ENCODE assay signal across 1 cellular context in the genomic region with DNA sequence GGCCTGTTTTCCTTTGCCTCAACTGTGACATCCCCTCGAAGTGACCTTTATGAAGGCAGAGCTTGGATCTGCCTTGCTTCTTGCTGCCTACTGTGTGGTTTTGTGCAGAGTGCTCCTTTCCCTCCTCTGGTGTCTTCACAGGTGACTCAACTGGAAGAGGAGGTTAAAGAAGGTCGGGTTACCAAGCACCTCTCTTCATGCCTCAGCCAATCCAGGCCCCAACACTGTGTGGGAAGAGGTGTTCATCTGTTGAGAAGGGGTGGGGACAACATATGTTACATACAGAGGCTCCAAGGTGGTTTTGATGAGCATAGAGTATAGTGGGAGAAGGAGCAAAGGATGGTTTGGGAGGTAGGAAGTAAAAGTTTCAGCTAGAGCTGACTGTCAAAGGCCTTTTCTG.
TF ChIP-seq lines count a peak whose summit lies in the region.

No MANE protein-coding gene starts in this region.

TF ChIP-seq in H1, 55 proteins besides CTCF, POLR2A, EP300 and RAD21 (continued from another document):
- TF ChIP-seq BRCA1 (IDR thresholded peaks at IDR 0.05; ENCODE audit: low read depth, low read length) (no peak), CEBPB (IDR thresholded peaks at IDR 0.05; ENCODE audit: low read depth, low read length) (no peak), EGR1 (IDR thresholded peaks at IDR 0.05; ENCODE audit: borderline replicate concordance, low read depth, low read length) (no peak), SP4 (IDR thresholded peaks at IDR 0.05; ENCODE audit: low read length) (no peak), JUND (IDR thresholded peaks at IDR 0.05; ENCODE audit: low read length) (no peak), POU5F1 (IDR thresholded peaks at IDR 0.05; ENCODE audit: low read depth, low read length) (no peak), SIX5 (IDR thresholded peaks at IDR 0.05; ENCODE audit: low read depth, low read length) (no peak), RNF2 (IDR thresholded peaks at IDR 0.05; ENCODE audit: borderline replicate concordance, low read depth, low read length, missing control alignments, poor library complexity, severe bottlenecking) (no peak), HDAC6 (IDR thresholded peaks at IDR 0.05; ENCODE audit: low read depth, low read length) (no peak)
- TF ChIP-seq, protein P1, sequence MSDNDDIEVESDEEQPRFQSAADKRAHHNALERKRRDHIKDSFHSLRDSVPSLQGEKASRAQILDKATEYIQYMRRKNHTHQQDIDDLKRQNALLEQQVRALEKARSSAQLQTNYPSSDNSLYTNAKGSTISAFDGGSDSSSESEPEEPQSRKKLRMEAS (IDR thresholded peaks at IDR 0.05): no peak
- TF ChIP-seq, protein P2, sequence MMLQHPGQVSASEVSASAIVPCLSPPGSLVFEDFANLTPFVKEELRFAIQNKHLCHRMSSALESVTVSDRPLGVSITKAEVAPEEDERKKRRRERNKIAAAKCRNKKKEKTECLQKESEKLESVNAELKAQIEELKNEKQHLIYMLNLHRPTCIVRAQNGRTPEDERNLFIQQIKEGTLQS (IDR thresholded peaks at IDR 0.05; ENCODE audit: insufficient read depth, low read depth, low read length): no peak
